40 cellular contexts compared by ENCODE assay signal in genomic region chr15:39416258-39416657, GRCh38.
"Had no signal": no experiment of that assay in that cellular context is flagged by ENCODE, and none has a peak within 500 bp of the region (broad histone marks: within the 10 kb centered on the region; RNA-seq: fewer than 3 reads in every experiment).

No MANE protein-coding gene starts in this region.

- H3K4me1 Mint-ChIP-seq: activated naive CD4-positive, alpha-beta T cell treated with anti-CD3 and anti-CD28 coated beads, Interleukin-2, amount 50 U/mL, for 24 hours; activated T-helper 17 cell treated with anti-CD3 and anti-CD28 coated beads, Interleukin-2, amount 50 U/mL, for 72 hours; brain had no signal

- H3K9me3 Mint-ChIP-seq: activated naive CD4-positive, alpha-beta T cell treated with anti-CD3 and anti-CD28 coated beads, Interleukin-2, amount 50 U/mL, for 24 hours; activated T-cell treated with anti-CD3 and anti-CD28 coated beads, Interleukin-2, amount 50 U/mL, for 4 hours; activated T-helper 17 cell treated with anti-CD3 and anti-CD28 coated beads, Interleukin-2, amount 50 U/mL, for 72 hours; activated T-helper 2 cell treated with anti-CD3 and anti-CD28 coated beads, Interferon-gamma antibody, Interleukin-2, Interleukin-4, amounts not matched to agents 10 μg/mL and 5 μg/mL and 100 μg/mL, durations not matched to agents 14 hours and 24 hours and 36 hours; central memory CD8-positive, alpha-beta T cell had no signal

- FAIRE-seq: astrocyte, bronchial epithelial cell had no signal

- ATAC-seq: activated naive CD4-positive, alpha-beta T cell treated with anti-CD3 and anti-CD28 coated beads, Interleukin-2, amount 50 U/mL, for 72 hours; activated naive CD8-positive, alpha-beta T cell treated with anti-CD3 and anti-CD28 coated beads, Interleukin-2, amount 50 U/mL, for 24 hours; activated T-cell treated with anti-CD3 and anti-CD28 coated beads, Interleukin-2, amount 50 U/mL, for 4 hours; activated T-cell treated with anti-CD3 and anti-CD28 coated beads, Interleukin-2, amount 50 U/mL, for 72 hours; activated T-helper 17 cell treated with anti-CD3 and anti-CD28 coated beads, Interleukin-2, amount 50 U/mL, for 72 hours; body of pancreas had no signal

- DNase-seq: activated effector memory CD4-positive, alpha-beta T cell treated with anti-CD3 and anti-CD28 coated beads, Interleukin-2, amount 50 U/mL, for 16 hours; activated effector memory CD4-positive, alpha-beta T cell treated with Interleukin-2 at 50 U/mL for 16 hours; activated gamma-delta T cell; activated gamma-delta T cell treated with Interleukin-2 at 50 U/mL for 16 hours; activated naive CD4-positive, alpha-beta T cell; activated naive CD4-positive, alpha-beta T cell treated with anti-CD3 and anti-CD28 coated beads for 36 hours; activated naive CD4-positive, alpha-beta T cell treated with anti-CD3 and anti-CD28 coated beads, Interleukin-2, amount 10 ng/mL, durations not matched to agents 7 days and 5 days; activated naive CD4-positive, alpha-beta T cell treated with anti-CD3 and anti-CD28 coated beads, Interleukin-2, amount 50 U/mL, for 16 hours; activated naive CD4-positive, alpha-beta T cell treated with Interleukin-2 at 50 U/mL for 16 hours; activated naive CD8-positive, alpha-beta T cell treated with anti-CD3 and anti-CD28 coated beads for 36 hours; activated naive CD8-positive, alpha-beta T cell treated with anti-CD3 and anti-CD28 coated beads, Interleukin-2, amount 10 ng/mL, durations not matched to agents 7 days and 5 days; activated naive CD8-positive, alpha-beta T cell treated with anti-CD3 and anti-CD28 coated beads, Interleukin-2, amount 50 U/mL, for 24 hours; activated T-cell treated with anti-CD3 and anti-CD28 coated beads, Interleukin-2, amount 50 U/mL, for 1 hour; activated T-cell treated with anti-CD3 and anti-CD28 coated beads, Interleukin-2, amount 50 U/mL, for 24 hours; activated T-cell treated with anti-CD3 and anti-CD28 coated beads, Interleukin-2, amount 50 U/mL, for 4 hours; activated T-cell treated with anti-CD3 and anti-CD28 coated beads, Interleukin-2, amount 50 U/mL, for 48 hours; activated T-cell treated with anti-CD3 and anti-CD28 coated beads, Interleukin-2, amount 50 U/mL, for 72 hours; adrenal gland; amniotic stem cell; amygdala; anterior cingulate cortex; aorta; body of pancreas; brain microvascular endothelial cell; caudate nucleus; central memory CD4-positive, alpha-beta T cell; cerebellar nuclear complex had no signal

- H3K27ac ChIP-seq: adrenal gland, ascending aorta, body of pancreas, brain microvascular endothelial cell, breast epithelium, cardiac muscle cell had no signal

- H3K36me3 Mint-ChIP-seq: activated naive CD4-positive, alpha-beta T cell treated with anti-CD3 and anti-CD28 coated beads, Interleukin-2, amount 10 ng/mL, durations not matched to agents 7 days and 5 days; activated naive CD4-positive, alpha-beta T cell treated with anti-CD3 and anti-CD28 coated beads, Interleukin-2, amount 50 U/mL, for 24 hours; activated naive CD8-positive, alpha-beta T cell; brain had no signal

- H3K27me3 ChIP-seq: adrenal gland, ascending aorta, body of pancreas, brain microvascular endothelial cell, breast epithelium, cardiac muscle cell had no signal

- H3K4me1 ChIP-seq: adrenal gland, ascending aorta, body of pancreas, breast epithelium had no signal

- H3K4me3 ChIP-seq: adrenal gland, ascending aorta, body of pancreas, breast epithelium, cardiac muscle cell had no signal

- H3K9me3 ChIP-seq: adrenal gland, ascending aorta had no signal

- H3K27ac Mint-ChIP-seq: activated naive CD4-positive, alpha-beta T cell treated with anti-CD3 and anti-CD28 coated beads for 36 hours; activated naive CD4-positive, alpha-beta T cell treated with anti-CD3 and anti-CD28 coated beads, Interleukin-2, amount 10 ng/mL, durations not matched to agents 7 days and 5 days; activated naive CD4-positive, alpha-beta T cell treated with anti-CD3 and anti-CD28 coated beads, Interleukin-2, amount 50 U/mL, for 24 hours; activated naive CD4-positive, alpha-beta T cell treated with anti-CD3 and anti-CD28 coated beads, Interleukin-2, amount 50 U/mL, for 72 hours; activated naive CD8-positive, alpha-beta T cell; activated naive CD8-positive, alpha-beta T cell treated with anti-CD3 and anti-CD28 coated beads for 36 hours; activated naive CD8-positive, alpha-beta T cell treated with anti-CD3 and anti-CD28 coated beads, Interleukin-2, amount 10 ng/mL, durations not matched to agents 7 days and 5 days; activated naive CD8-positive, alpha-beta T cell treated with anti-CD3 and anti-CD28 coated beads, Interleukin-2, amount 50 U/mL, for 24 hours; activated T-cell treated with anti-CD3 and anti-CD28 coated beads, Interleukin-2, amount 50 U/mL, for 24 hours; activated T-cell treated with anti-CD3 and anti-CD28 coated beads, Interleukin-2, amount 50 U/mL, for 72 hours; activated T-helper 1 cell treated with anti-CD3 and anti-CD28 coated beads, Interleukin-12 subunit alpha, Interleukin-12 subunit beta, Interleukin-2, Interleukin-4 antibody, amounts not matched to agents 30 ng/mL and 10 ng/mL and 1 ng/mL, durations not matched to agents 14 hours and 24 hours and 36 hours; activated T-helper 17 cell treated with anti-CD3 and anti-CD28 coated beads, Interleukin-2, amount 50 U/mL, for 72 hours; activated T-helper 2 cell treated with anti-CD3 and anti-CD28 coated beads, Interferon-gamma antibody, Interleukin-2, Interleukin-4, amounts not matched to agents 10 μg/mL and 5 μg/mL and 100 μg/mL, durations not matched to agents 14 hours and 24 hours and 36 hours; brain had no signal

- H3K4me3 Mint-ChIP-seq: activated naive CD4-positive, alpha-beta T cell treated with anti-CD3 and anti-CD28 coated beads for 36 hours; activated naive CD4-positive, alpha-beta T cell treated with anti-CD3 and anti-CD28 coated beads, Interleukin-2, amount 10 ng/mL, durations not matched to agents 7 days and 5 days; activated naive CD4-positive, alpha-beta T cell treated with anti-CD3 and anti-CD28 coated beads, Interleukin-2, amount 50 U/mL, for 24 hours; activated naive CD8-positive, alpha-beta T cell; activated naive CD8-positive, alpha-beta T cell treated with anti-CD3 and anti-CD28 coated beads for 36 hours; activated naive CD8-positive, alpha-beta T cell treated with anti-CD3 and anti-CD28 coated beads, Interleukin-2, amount 10 ng/mL, durations not matched to agents 7 days and 5 days; activated naive CD8-positive, alpha-beta T cell treated with anti-CD3 and anti-CD28 coated beads, Interleukin-2, amount 50 U/mL, for 24 hours; activated T-cell treated with anti-CD3 and anti-CD28 coated beads, Interleukin-2, amount 50 U/mL, for 24 hours; activated T-cell treated with anti-CD3 and anti-CD28 coated beads, Interleukin-2, amount 50 U/mL, for 4 hours; activated T-cell treated with anti-CD3 and anti-CD28 coated beads, Interleukin-2, amount 50 U/mL, for 72 hours; activated T-helper 1 cell treated with anti-CD3 and anti-CD28 coated beads, Interleukin-12 subunit alpha, Interleukin-12 subunit beta, Interleukin-2, Interleukin-4 antibody, amounts not matched to agents 30 ng/mL and 10 ng/mL and 1 ng/mL, durations not matched to agents 14 hours and 24 hours and 36 hours; activated T-helper 17 cell treated with anti-CD3 and anti-CD28 coated beads, Interleukin-2, amount 50 U/mL, for 72 hours; brain; central memory CD8-positive, alpha-beta T cell had no signal

- H3K36me3 ChIP-seq: adrenal gland, ascending aorta, brain microvascular endothelial cell, breast epithelium, cardiac muscle cell had no signal
